ENCODE assay signal across 14 cellular contexts in genomic region chr7:129170373-129171021, GRCh38. TPM values are rescaled to one million over a fixed set of nuclear protein-coding genes. Genes with fewer than 3 reads are reported as not detected.
DNase-seq lines count a peak whose midpoint lies in the region; ATAC-seq and TF ChIP-seq lines count a peak whose summit lies in the region.
"Had no signal": no experiment of that assay in that cellular context is flagged by ENCODE, and none has a peak within 500 bp of the region (broad histone marks: within the 10 kb centered on the region; RNA-seq: fewer than 3 reads in every experiment).

No MANE protein-coding gene starts in this region.

- H3K4me3 Mint-ChIP-seq in endodermal cell (peak overlapping the region; percentile 51), progenitor cell of endocrine pancreas (ENCODE audit: low read depth) (peak overlapping the region; percentile 70)

- no peak for ATAC-seq in GM18861 (IDR thresholded peaks at IDR 0.05; ENCODE audit: unreplicated experiment)

- no peaks in the 10 kb centered on the region; the same call in 1 of the 2 replicates for H3K36me3 ChIP-seq in ES-I3 (ENCODE audit: insufficient read depth, low read length)
- H3K36me3 ChIP-seq in HUES64 (ENCODE audit: insufficient read depth, low read length): peaks cover 10% of the 10 kb centered on the region
- H3K36me3 ChIP-seq in endodermal cell (ENCODE audit: control insufficient read depth, insufficient read depth, low read length): no peaks in the 10 kb centered on the region
- H3K36me3 ChIP-seq in brain microvascular endothelial cell (replicated peaks): no peaks in the 10 kb centered on the region
- H3K36me3 ChIP-seq: suprapubic skin had no signal

- DNase-seq in endodermal cell: peak; percentile 80
- no peak for DNase-seq in progenitor cell of endocrine pancreas (ENCODE audit: low spot score, unreplicated experiment)
- DNase-seq in ACHN: no peak
- DNase-seq in brain microvascular endothelial cell: no peak
- DNase-seq: activated CD4-positive, CD25-positive, alpha-beta regulatory T cell; central memory CD4-positive, alpha-beta T cell; DND-41; NCI-H1436; retina; SW 1271 had no signal

- TF ChIP-seq CTCF in endodermal cell (conservative IDR thresholded peaks at IDR 0.05) (no peak), progenitor cell of endocrine pancreas (IDR thresholded peaks at IDR 0.05; ENCODE audit: unreplicated experiment) (no peak), brain microvascular endothelial cell (IDR thresholded peaks at IDR 0.05; ENCODE audit: low read depth, low read length, missing control alignments) (no peak)

- H3K9me3 Mint-ChIP-seq in endodermal cell: peaks cover 4% of the 10 kb centered on the region
- no peaks in the 10 kb centered on the region for H3K9me3 Mint-ChIP-seq in progenitor cell of endocrine pancreas (ENCODE audit: low read depth)

- H3K4me1 Mint-ChIP-seq in endodermal cell (peaks cover 25% of the 10 kb centered on the region), progenitor cell of endocrine pancreas (ENCODE audit: low read depth) (peaks cover 5% of the 10 kb centered on the region)

- peak overlapping the region; percentile 86; the same call in 1 of the 2 replicates for H3K27ac ChIP-seq in HUES64 (ENCODE audit: low read depth, low read length)
- no peak overlapping the region for H3K27ac ChIP-seq in endodermal cell (ENCODE audit: low read depth, low read length)
- no peak overlapping the region for H3K27ac ChIP-seq in brain microvascular endothelial cell
- H3K27ac ChIP-seq: suprapubic skin had no signal

- H3K27ac Mint-ChIP-seq in endodermal cell: peak overlapping the region; percentile 87
- no peak overlapping the region for H3K27ac Mint-ChIP-seq in progenitor cell of endocrine pancreas

- H3K27me3 Mint-ChIP-seq in endodermal cell (ENCODE audit: insufficient read depth) (peaks cover 5% of the 10 kb centered on the region), progenitor cell of endocrine pancreas (peaks cover 41% of the 10 kb centered on the region)

- peaks cover 17% of the 10 kb centered on the region for H3K4me1 ChIP-seq in ES-I3 (ENCODE audit: insufficient read depth, low read length)
- peaks cover 22% of the 10 kb centered on the region for H3K4me1 ChIP-seq in HUES64 (ENCODE audit: insufficient read depth, low read length)
- H3K4me1 ChIP-seq in endodermal cell (ENCODE audit: control insufficient read depth, insufficient read depth, low read length): peaks cover 7% of the 10 kb centered on the region

- H3K36me3 Mint-ChIP-seq in endodermal cell (ENCODE audit: low read depth): peaks cover 9% of the 10 kb centered on the region
- peaks cover 4% of the 10 kb centered on the region for H3K36me3 Mint-ChIP-seq in progenitor cell of endocrine pancreas (ENCODE audit: insufficient read depth)

- in situ Hi-C loops in ACHN (cut with HindIII; ENCODE audit: low pct_ligation_motif_present, low pct_unique_long_range_greater_than_20kb, low sequenced_read_pairs): no loop called here
- in situ Hi-C loops in brain microvascular endothelial cell (cut with HindIII; ENCODE audit: low pct_ligation_motif_present, low sequenced_read_pairs): no loop called here

- WGBS in HUES64: 35% methylated on average over 11 of the region's 11 CpGs
- WGBS in endodermal cell (ENCODE audit: insufficient coverage in 1 of 2, insufficient read length in 1 of 2), 2 experiments: 38 to 61% methylated on average over 10 to 11 of the region's 11 CpGs

- H3K9ac ChIP-seq in ES-I3 (ENCODE audit: low read depth, low read length): peak overlapping the region; percentile 90
- H3K9ac ChIP-seq in HUES64 (ENCODE audit: low read depth, low read length): peak overlapping the region; percentile 83
- H3K9ac ChIP-seq in endodermal cell (ENCODE audit: extremely low read depth, low read length, poor library complexity, severe bottlenecking): no peak overlapping the region

- H3K27me3 ChIP-seq in HUES64 (ENCODE audit: insufficient read depth, low read length): peaks cover 3% of the 10 kb centered on the region; the same call in 1 of the 2 replicates
- peaks cover 4% of the 10 kb centered on the region for H3K27me3 ChIP-seq in endodermal cell (ENCODE audit: control insufficient read depth, insufficient read depth, low read length, poor library complexity, severe bottlenecking)
- H3K27me3 ChIP-seq in brain microvascular endothelial cell (replicated peaks): no peaks in the 10 kb centered on the region
- H3K27me3 ChIP-seq: suprapubic skin had no signal

- H3K4me3 ChIP-seq in HUES64 (ENCODE audit: low read length) (peak overlapping the region; percentile 53), endodermal cell (ENCODE audit: low read length) (no peak overlapping the region), brain microvascular endothelial cell (ENCODE audit: low read depth, low read length) (no peak overlapping the region)

- H3K9me3 ChIP-seq in ES-I3 (ENCODE audit: control insufficient read depth, insufficient read depth, low read length) (no peaks in the 10 kb centered on the region), HUES64 (ENCODE audit: insufficient read depth, low read depth, low read length) (no peaks in the 10 kb centered on the region), endodermal cell (ENCODE audit: control insufficient read depth, low read length) (no peaks in the 10 kb centered on the region)
- H3K9me3 ChIP-seq: suprapubic skin had no signal

RNA-seq across cellular contexts. Expression of gene SMO, which starts 17.9 kb away (rescaled TPM):
- polyA plus RNA-seq in HUES64 (2013, experiment 1 of 2): 49.2 TPM
- 49.8 TPM for polyA plus RNA-seq in HUES64 (2013, experiment 2 of 2)
- total RNA-seq in endodermal cell: 10 to 100 TPM; 75.5 to 76.2 TPM
- 72.7 TPM for polyA plus RNA-seq in endodermal cell (2013, experiment 1 of 2)
- 71.3 TPM for polyA plus RNA-seq in endodermal cell (2013, experiment 2 of 2)
- total RNA-seq in progenitor cell of endocrine pancreas: 103 and 104 TPM in 2 replicates

RNA-seq across cellular contexts. Expression of gene TSPAN33, which starts 26.0 kb away (rescaled TPM):
- polyA plus RNA-seq in HUES64 (2013, experiment 1 of 2): 23.6 TPM
- 26.6 TPM for polyA plus RNA-seq in HUES64 (2013, experiment 2 of 2)
- total RNA-seq in endodermal cell (10 to 100 TPM; 33.2 to 35.6 TPM), progenitor cell of endocrine pancreas (22.2 and 24.5 TPM in 2 replicates)
- polyA plus RNA-seq in endodermal cell (2013, experiment 1 of 2): 23.2 TPM
- 23.9 TPM for polyA plus RNA-seq in endodermal cell (2013, experiment 2 of 2)

RNA-seq across cellular contexts. Expression of gene AHCYL2, which starts 54.3 kb away (rescaled TPM):
- 11.2 TPM for polyA plus RNA-seq in HUES64 (2013, experiment 1 of 2)
- 14.8 TPM for polyA plus RNA-seq in HUES64 (2013, experiment 2 of 2)
- 10 to 100 TPM; 30.8 to 31.4 TPM for total RNA-seq in endodermal cell
- 15.7 TPM for polyA plus RNA-seq in endodermal cell (2013, experiment 1 of 2)
- 18.1 TPM for polyA plus RNA-seq in endodermal cell (2013, experiment 2 of 2)
- 22.0 and 26.0 TPM in 2 replicates for total RNA-seq in progenitor cell of endocrine pancreas
